1 cellular context compared by ENCODE assay signal in the genomic region with DNA sequence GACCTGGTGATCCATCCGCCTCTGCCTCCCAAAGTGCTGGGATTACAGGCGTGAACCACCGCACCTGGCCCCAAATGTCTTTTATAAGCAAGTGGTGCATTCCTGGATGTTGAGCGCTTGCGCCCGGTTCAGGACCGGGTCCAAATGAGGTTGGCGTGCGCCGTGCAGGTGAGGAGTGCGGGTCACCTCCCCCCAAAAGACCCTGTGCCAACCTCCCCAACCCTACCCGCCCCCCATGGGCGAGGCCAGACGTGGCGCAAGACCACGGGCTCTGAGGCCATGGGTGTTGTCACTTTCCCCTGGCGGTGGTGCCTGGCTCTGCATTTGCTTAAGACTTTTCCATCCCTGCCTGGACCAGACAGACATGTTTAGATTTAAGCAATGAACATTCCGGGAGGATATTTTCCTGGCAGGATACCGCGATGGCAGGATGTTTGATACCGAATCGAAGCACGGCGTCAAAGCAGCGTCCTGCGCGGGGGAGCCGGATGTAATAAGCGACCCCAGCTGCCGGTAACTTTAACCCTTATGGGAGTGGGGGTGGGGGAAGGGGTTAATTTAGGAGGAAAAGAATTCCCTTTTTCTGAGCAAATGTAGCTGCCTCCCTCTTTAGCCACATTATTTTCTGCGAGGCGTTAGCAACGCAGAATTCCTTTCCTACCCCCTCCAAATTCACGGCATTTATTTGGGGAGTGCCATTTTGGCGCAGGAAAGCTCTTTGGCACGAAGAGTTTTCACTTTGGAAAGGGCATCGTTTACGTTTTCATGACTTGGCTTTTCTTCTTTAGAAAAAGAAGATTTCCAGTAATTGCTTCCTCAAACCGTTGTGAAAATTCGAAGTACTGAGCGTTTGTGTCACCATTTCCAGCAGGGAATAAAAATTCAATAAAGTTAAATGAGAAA.
TF ChIP-seq lines count a peak whose summit lies in the region.

No MANE protein-coding gene starts in this region.

TF ChIP-seq in K562, 482 proteins besides CTCF, POLR2A, EP300 and RAD21 (continued from another document and continues in another):
- TF ChIP-seq ZNF609 (CRISPR knock-in tag; IDR thresholded peaks at IDR 0.05; ENCODE audit: borderline replicate concordance) (no peak), IRF9 (tag; IDR thresholded peaks at IDR 0.05) (0 out of 2 replicates have a peak, but pooled peaks have one; percentile 17), MITF (IDR thresholded peaks at IDR 0.05) (no peak), TCFL5 (CRISPR knock-in tag; conservative IDR thresholded peaks at IDR 0.05) (no peak), PKNOX1 (IDR thresholded peaks at IDR 0.05) (no peak; the same call in 1 of the 2 replicates), LARP7 (IDR thresholded peaks at IDR 0.05) (no peak), CREB3L1 (IDR thresholded peaks at IDR 0.05; ENCODE audit: borderline replicate concordance, low read depth) (no peak), TFAM (CRISPR knock-in tag; conservative IDR thresholded peaks at IDR 0.05) (no peak), ZNF561 (CRISPR knock-in tag; conservative IDR thresholded peaks at IDR 0.05) (no peak), U2AF2 (optimal IDR thresholded peaks at IDR 0.05; ENCODE audit: low read depth, low read length) (no peak), CHCHD3 (CRISPR knock-in tag; IDR thresholded peaks at IDR 0.05) (no peak), ZNF274 (IDR thresholded peaks at IDR 0.05; ENCODE audit: borderline replicate concordance, low read depth, low read length) (no peak), POLR2H (tag; IDR thresholded peaks at IDR 0.05; ENCODE audit: low read depth) (no peak), NCOA4 (IDR thresholded peaks at IDR 0.05; ENCODE audit: partially characterized antibody) (no peak), JUNB (CRISPR knock-in tag; conservative IDR thresholded peaks at IDR 0.05) (0 out of 2 replicates have a peak, but pooled peaks have one; percentile 26), ASH1L (IDR thresholded peaks at IDR 0.05; ENCODE audit: borderline replicate concordance, low read depth, partially characterized antibody) (no peak), HOMEZ (CRISPR knock-in tag; IDR thresholded peaks at IDR 0.05) (no peak), FOXP1 (CRISPR knock-in tag; IDR thresholded peaks at IDR 0.05) (no peak), ZNF311 (CRISPR knock-in tag; IDR thresholded peaks at IDR 0.05) (no peak), TAF9B (IDR thresholded peaks at IDR 0.05; ENCODE audit: partially characterized antibody) (no peak), YY1 (IDR thresholded peaks at IDR 0.05; ENCODE audit: borderline replicate concordance in 1 of 3, control insufficient read depth in 1 of 3, extremely low read depth in 1 of 3, insufficient read depth in 3 of 3, insufficient read length in 1 of 3, insufficient replicate concordance in 2 of 3, low read depth in 1 of 3, low read length in 2 of 3) (peak; percentile 11 to 61 (median 53)), SAFB (IDR thresholded peaks at IDR 0.05; ENCODE audit: borderline replicate concordance, low read depth, low read length) (no peak), SIN3B (IDR thresholded peaks at IDR 0.05; ENCODE audit: low read depth) (no peak; the same call in 1 of the 2 replicates), PBX2 (CRISPR knock-in tag; IDR thresholded peaks at IDR 0.05; ENCODE audit: low read depth) (no peak), PBX2 (tag; conservative IDR thresholded peaks at IDR 0.05; ENCODE audit: low read depth) (no peak), FOXA3 (CRISPR knock-in tag; conservative IDR thresholded peaks at IDR 0.05 in 1 of 2, IDR thresholded peaks at IDR 0.05 in 1 of 2) (no peak), RHOXF2B (CRISPR knock-in tag; conservative IDR thresholded peaks at IDR 0.05) (no peak), ETS2 (tag; IDR thresholded peaks at IDR 0.05; ENCODE audit: borderline replicate concordance, poor library complexity, severe bottlenecking) (no peak), ZNF395 (CRISPR knock-in tag; IDR thresholded peaks at IDR 0.05) (no peak; the same call in 1 of the 2 replicates), CBX1 (IDR thresholded peaks at IDR 0.05; ENCODE audit: low read depth) (no peak), IFI16 (CRISPR knock-in tag; IDR thresholded peaks at IDR 0.05) (no peak), HES1 (IDR thresholded peaks at IDR 0.05; ENCODE audit: low read depth) (no peak), MCM3 (IDR thresholded peaks at IDR 0.05) (no peak)
- TF ChIP-seq, protein P1, sequence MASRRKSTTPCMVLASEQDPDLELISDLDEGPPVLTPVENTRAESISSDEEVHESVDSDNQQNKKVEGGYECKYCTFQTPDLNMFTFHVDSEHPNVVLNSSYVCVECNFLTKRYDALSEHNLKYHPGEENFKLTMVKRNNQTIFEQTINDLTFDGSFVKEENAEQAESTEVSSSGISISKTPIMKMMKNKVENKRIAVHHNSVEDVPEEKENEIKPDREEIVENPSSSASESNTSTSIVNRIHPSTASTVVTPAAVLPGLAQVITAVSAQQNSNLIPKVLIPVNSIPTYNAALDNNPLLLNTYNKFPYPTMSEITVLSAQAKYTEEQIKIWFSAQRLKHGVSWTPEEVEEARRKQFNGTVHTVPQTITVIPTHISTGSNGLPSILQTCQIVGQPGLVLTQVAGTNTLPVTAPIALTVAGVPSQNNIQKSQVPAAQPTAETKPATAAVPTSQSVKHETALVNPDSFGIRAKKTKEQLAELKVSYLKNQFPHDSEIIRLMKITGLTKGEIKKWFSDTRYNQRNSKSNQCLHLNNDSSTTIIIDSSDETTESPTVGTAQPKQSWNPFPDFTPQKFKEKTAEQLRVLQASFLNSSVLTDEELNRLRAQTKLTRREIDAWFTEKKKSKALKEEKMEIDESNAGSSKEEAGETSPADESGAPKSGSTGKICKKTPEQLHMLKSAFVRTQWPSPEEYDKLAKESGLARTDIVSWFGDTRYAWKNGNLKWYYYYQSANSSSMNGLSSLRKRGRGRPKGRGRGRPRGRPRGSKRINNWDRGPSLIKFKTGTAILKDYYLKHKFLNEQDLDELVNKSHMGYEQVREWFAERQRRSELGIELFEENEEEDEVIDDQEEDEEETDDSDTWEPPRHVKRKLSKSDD (conservative IDR thresholded peaks at IDR 0.05; ENCODE audit: low read length) = no peak
